Comparison of ENCODE assay signal across 18 cellular contexts in genomic region chr17:28734712-28735241, GRCh38. TPM values are rescaled to one million over a fixed set of nuclear protein-coding genes. Genes with fewer than 3 reads are reported as not detected.
DNase-seq lines count a peak whose midpoint lies in the region; ATAC-seq, FAIRE-seq and TF ChIP-seq lines count a peak whose summit lies in the region.
"Had no signal": no experiment of that assay in that cellular context is flagged by ENCODE, and none has a peak within 500 bp of the region (broad histone marks: within the 10 kb centered on the region; RNA-seq: fewer than 3 reads in every experiment).

No MANE protein-coding gene starts in this region.

- no peak overlapping the region for H3K4me3 ChIP-seq in OCI-LY1 (ENCODE audit: low read depth, low read length, poor library complexity, severe bottlenecking)
- H3K4me3 ChIP-seq in K562 = no peak overlapping the region
- no peak overlapping the region for H3K4me3 ChIP-seq in spleen
- H3K4me3 ChIP-seq in esophagus muscularis mucosa = no peak overlapping the region
- H3K4me3 ChIP-seq: HAP-1, Peyer's patch had no signal

- H3K9me2 ChIP-seq in OCI-LY1 (ENCODE audit: low read depth, low read length) = no peaks in the 10 kb centered on the region

- TF ChIP-seq CTCF in OCI-LY1 (IDR thresholded peaks at IDR 0.05; ENCODE audit: low read length) (no peak), K562 (IDR thresholded peaks at IDR 0.05 in 2 of 3, conservative IDR thresholded peaks at IDR 0.05 in 1 of 3; ENCODE audit: insufficient read depth in 2 of 3, low read depth in 1 of 3, low read length in 3 of 3) (no peak), spleen (IDR thresholded peaks at IDR 0.05 in 8 of 11, conservative IDR thresholded peaks at IDR 0.05 in 3 of 11) (no peak), esophagus muscularis mucosa (IDR thresholded peaks at IDR 0.05) (no peak)

- in situ Hi-C loops in K562 (cut with MboI) = no loop called here

- peaks cover 17% of the 10 kb centered on the region for H3K4me1 Mint-ChIP-seq in activated naive CD8-positive, alpha-beta T cell treated with anti-CD3 and anti-CD28 coated beads, Interleukin-2, amount 10 ng/mL, durations not matched to agents 7 days and 5 days
- peaks cover 27% of the 10 kb centered on the region for H3K4me1 Mint-ChIP-seq in activated naive CD8-positive, alpha-beta T cell treated with anti-CD3 and anti-CD28 coated beads for 36 hours

- DNase-seq in activated naive CD8-positive, alpha-beta T cell treated with anti-CD3 and anti-CD28 coated beads, Interleukin-2, amount 10 ng/mL, durations not matched to agents 7 days and 5 days = no peak
- DNase-seq in activated naive CD8-positive, alpha-beta T cell treated with anti-CD3 and anti-CD28 coated beads for 36 hours = no peak
- DNase-seq in K562 (ENCODE audit: extremely low read depth in 1 of 4, low spot score in 3 of 4) (no peak), spleen (peak; percentile 61), NCI-H2107 (lab: John Stamatoyannopoulos, UW) (no peak), AG08396 (ENCODE audit: low spot score) (no peak), esophagus muscularis mucosa (ENCODE audit: extremely low spot score) (no peak)
- DNase-seq: 8988T, NCI-H1048, NCI-H1436 treated with DMSO at 0.1 percent for 48 hours, NCI-H2029 treated with DMSO at 0.1 percent for 48 hours, NCI-H774, Peyer's patch, SHP77 had no signal

- H4K20me1 ChIP-seq in OCI-LY1 (ENCODE audit: insufficient read depth, low read length) (no peaks in the 10 kb centered on the region), K562 (replicated peaks; ENCODE audit: control insufficient read depth, insufficient read depth, low read length) (no peaks in the 10 kb centered on the region)

- 75% methylated on average over 10 of the region's 10 CpGs for WGBS in K562 (ENCODE audit: insufficient coverage, low coverage, missing lambda C conversion rate)
- WGBS in spleen, 5 donors = 82 to 89% (median 85%) methylated on average over 9 to 10 of the region's 10 CpGs
- WGBS in esophagus muscularis mucosa = 92% methylated on average over 9 of the region's 10 CpGs

- ATAC-seq in activated naive CD8-positive, alpha-beta T cell treated with anti-CD3 and anti-CD28 coated beads, Interleukin-2, amount 10 ng/mL, durations not matched to agents 7 days and 5 days (ENCODE audit: low read depth) = no peak
- ATAC-seq in K562 = peak; percentile 3; the same call in 2 of the 3 replicates

- H3K4me2 ChIP-seq in OCI-LY1 (ENCODE audit: low read length) (no peak overlapping the region), K562 (ENCODE audit: insufficient read depth, low read length) (peak overlapping the region; percentile 62)

- no peak for FAIRE-seq in K562 (lab: Jason Lieb, UNC)
- FAIRE-seq: GM19239 had no signal

- H3K4me3 Mint-ChIP-seq in activated naive CD8-positive, alpha-beta T cell treated with anti-CD3 and anti-CD28 coated beads, Interleukin-2, amount 10 ng/mL, durations not matched to agents 7 days and 5 days = no peak overlapping the region
- H3K4me3 Mint-ChIP-seq in activated naive CD8-positive, alpha-beta T cell treated with anti-CD3 and anti-CD28 coated beads for 36 hours = no peak overlapping the region

- TF ChIP-seq POLR2A in K562 (conservative IDR thresholded peaks at IDR 0.05) (no peak), spleen (IDR thresholded peaks at IDR 0.05) (no peak), esophagus muscularis mucosa (IDR thresholded peaks at IDR 0.05; ENCODE audit: low read depth) (no peak)

- H3K27me3 Mint-ChIP-seq in activated naive CD8-positive, alpha-beta T cell treated with anti-CD3 and anti-CD28 coated beads, Interleukin-2, amount 10 ng/mL, durations not matched to agents 7 days and 5 days = no peaks in the 10 kb centered on the region
- no peaks in the 10 kb centered on the region for H3K27me3 Mint-ChIP-seq in activated naive CD8-positive, alpha-beta T cell treated with anti-CD3 and anti-CD28 coated beads for 36 hours

- H3K27ac Mint-ChIP-seq in activated naive CD8-positive, alpha-beta T cell treated with anti-CD3 and anti-CD28 coated beads, Interleukin-2, amount 10 ng/mL, durations not matched to agents 7 days and 5 days = peak overlapping the region; percentile 70
- H3K27ac Mint-ChIP-seq in activated naive CD8-positive, alpha-beta T cell treated with anti-CD3 and anti-CD28 coated beads for 36 hours = no peak overlapping the region

- H3K79me2 ChIP-seq in OCI-LY1 (ENCODE audit: insufficient read depth, low read length) (no peaks in the 10 kb centered on the region), K562 (ENCODE audit: control insufficient read depth, insufficient read depth, low read length) (no peaks in the 10 kb centered on the region)

- H2AFZ ChIP-seq in OCI-LY1 (ENCODE audit: low read length) (no peak overlapping the region), K562 (ENCODE audit: low read depth, low read length) (peak overlapping the region; percentile 80)

- H3K9me1 ChIP-seq in K562 (ENCODE audit: control insufficient read depth, insufficient read depth, low read length) = no peaks in the 10 kb centered on the region

- intact Hi-C loops in K562 (cut with micrococcal nuclease) = no loop called here
- intact Hi-C loops in spleen (cut with DNase I; ENCODE audit: low total_unique reads) = no loop called here
- intact Hi-C loops in esophagus muscularis mucosa (cut with DNase I) = no loop called here

- no peak overlapping the region for H3K9ac ChIP-seq in OCI-LY1 (ENCODE audit: low read length)
- peak overlapping the region; percentile 47 to 78 for H3K9ac ChIP-seq in K562 (ENCODE audit: insufficient read depth in 1 of 2, low read depth in 2 of 2, low read length in 2 of 2)

- H3K4me1 ChIP-seq in OCI-LY1 (ENCODE audit: insufficient read depth, low read length, severe bottlenecking) = peaks cover 25% of the 10 kb centered on the region
- peaks cover 27 to 48% of the 10 kb centered on the region in 2 experiments for H3K4me1 ChIP-seq in K562 (replicated peaks in 1 of 2; ENCODE audit: control insufficient read depth in 2 of 2, insufficient read depth in 2 of 2, low read length in 2 of 2)
- peaks cover 3 to 47% (median 19%) of the 10 kb centered on the region in 6 donors for H3K4me1 ChIP-seq in spleen
- no peaks in the 10 kb centered on the region for H3K4me1 ChIP-seq in esophagus muscularis mucosa

- peaks cover 3% of the 10 kb centered on the region for H3K9me3 ChIP-seq in OCI-LY1 (ENCODE audit: low read length)
- no peaks in the 10 kb centered on the region for H3K9me3 ChIP-seq in K562 (replicated peaks; ENCODE audit: control insufficient read depth, insufficient read depth, low read depth, low read length)
- no peaks in the 10 kb centered on the region for H3K9me3 ChIP-seq in spleen
- H3K9me3 ChIP-seq in esophagus muscularis mucosa = no peaks in the 10 kb centered on the region
- H3K9me3 ChIP-seq: HAP-1, Peyer's patch had no signal

- H3K36me3 ChIP-seq in OCI-LY1 (ENCODE audit: insufficient read depth, low read length) (peaks cover 29% of the 10 kb centered on the region), K562 (ENCODE audit: control insufficient read depth, insufficient read depth, low read length) (peaks cover 9% of the 10 kb centered on the region; the same call in 2 of the 3 replicates), spleen (peaks cover 0 to 26% (median 2%) of the 10 kb centered on the region in 6 donors), esophagus muscularis mucosa (peaks cover 0 to 6% (median 0%) of the 10 kb centered on the region in 4 donors)
- H3K36me3 ChIP-seq: Peyer's patch had no signal

- POLR2A ChIA-PET in activated naive CD8-positive, alpha-beta T cell treated with anti-CD3 and anti-CD28 coated beads, Interleukin-2, amount 10 ng/mL, durations not matched to agents 7 days and 5 days (lab: Charles Lee) = interaction anchor here (0.6 to 1.4 kb wide), 4 partner anchors 8 to 84 kb away, joined by 3 to 4 read pairs (median 4); partner anchors contain the start of genes TLCD1 and TRAF4
- POLR2A ChIA-PET in K562 (lab: Yijun Ruan, JAX) = interaction anchor here (0.6 to 3.0 kb wide), 8 partner anchors 8 to 17 kb away, joined by 3 to 17 read pairs (median 8); partner anchors contain the start of genes RPL23A and TLCD1

- CTCF ChIA-PET in K562 (lab: Yijun Ruan, JAX; ENCODE audit: low intra/inter-chr PET ratio) = interaction anchor here (0.7 to 1.3 kb wide), 2 partner anchors 15 to 144 kb away, joined by 3 to 7 read pairs; no protein-coding TSS in a partner anchor

- TF ChIP-seq EP300 in K562 (IDR thresholded peaks at IDR 0.05; ENCODE audit: low read length) (no peak), esophagus muscularis mucosa (IDR thresholded peaks at IDR 0.05) (no peak)

- BruUV-seq in K562 (replicated peaks; lab: Mats Ljungman, UMichigan) = no TSS peak

- no peaks in the 10 kb centered on the region for H3F3A ChIP-seq in OCI-LY1 (ENCODE audit: insufficient read depth, low read length)

- H3K27ac ChIP-seq in OCI-LY1 (ENCODE audit: low read depth, low read length, poor library complexity, severe bottlenecking) = peak overlapping the region; percentile 50
- peak overlapping the region; percentile 64 for H3K27ac ChIP-seq in K562 (ENCODE audit: extremely low read depth, low read depth, low read length)
- H3K27ac ChIP-seq in spleen = no peak overlapping the region
- H3K27ac ChIP-seq in esophagus muscularis mucosa (replicated peaks in 1 of 4) = no peak overlapping the region
- H3K27ac ChIP-seq: C4-2B had no signal

- H3K27me3 ChIP-seq in OCI-LY1 (ENCODE audit: insufficient read depth, low read length) = no peaks in the 10 kb centered on the region
- no peaks in the 10 kb centered on the region for H3K27me3 ChIP-seq in K562 (ENCODE audit: control insufficient read depth in 2 of 2, insufficient read depth in 2 of 2, low read length in 2 of 2)
- no peaks in the 10 kb centered on the region for H3K27me3 ChIP-seq in spleen (replicated peaks in 1 of 7)
- H3K27me3 ChIP-seq in esophagus muscularis mucosa = no peaks in the 10 kb centered on the region
- H3K27me3 ChIP-seq: Peyer's patch had no signal

- no peaks in the 10 kb centered on the region for H3K9me3 Mint-ChIP-seq in activated naive CD8-positive, alpha-beta T cell treated with anti-CD3 and anti-CD28 coated beads, Interleukin-2, amount 10 ng/mL, durations not matched to agents 7 days and 5 days
- peaks cover 2% of the 10 kb centered on the region for H3K9me3 Mint-ChIP-seq in activated naive CD8-positive, alpha-beta T cell treated with anti-CD3 and anti-CD28 coated beads for 36 hours

- peaks cover 15% of the 10 kb centered on the region for H3K36me3 Mint-ChIP-seq in activated naive CD8-positive, alpha-beta T cell treated with anti-CD3 and anti-CD28 coated beads, Interleukin-2, amount 10 ng/mL, durations not matched to agents 7 days and 5 days
- H3K36me3 Mint-ChIP-seq in activated naive CD8-positive, alpha-beta T cell treated with anti-CD3 and anti-CD28 coated beads for 36 hours = peaks cover 41% of the 10 kb centered on the region

- TF ChIP-seq RAD21 in K562 (CRISPR knock-in tag; conservative IDR thresholded peaks at IDR 0.05 in 1 of 2, IDR thresholded peaks at IDR 0.05 in 1 of 2) = no peak

RNA-seq across cellular contexts. Expression of gene NEK8, which starts 6.2 kb away (rescaled TPM):
- total RNA-seq in activated naive CD8-positive, alpha-beta T cell treated with anti-CD3 and anti-CD28 coated beads, Interleukin-2, amount 10 ng/mL, durations not matched to agents 7 days and 5 days = 1 to 10 TPM; 7.1 to 8.9 TPM
- total RNA-seq in activated naive CD8-positive, alpha-beta T cell treated with anti-CD3 and anti-CD28 coated beads for 36 hours = 1 to 10 TPM; 4.8 to 5.6 TPM
- 53.1 and 144 TPM in 2 replicates for total RNA-seq in K562 (2011; cell fraction: chromatin; rRNA removed; ENCODE audit: low replicate concordance)
- total RNA-seq in K562 (2011; cell fraction: nucleolus; rRNA removed) = 60.9 and 78.0 TPM in 2 replicates
- 42.5 and 50.3 TPM in 2 replicates for total RNA-seq in K562 (2011; cell fraction: nucleoplasm; rRNA removed)
- 4.6 and 5.8 TPM in 2 replicates for total RNA-seq in K562 (2014; rRNA removed)
- 3.9 TPM in 2 replicates for total RNA-seq in K562 (2014; rRNA removed; fragmentation: Illumina TruSeq; extraction: Trizol)
- total RNA-seq in K562 (2015; rRNA removed; fragmentation: Illumina TruSeq; extraction: Trizol) = 3.6 and 4.5 TPM in 2 replicates
- total RNA-seq in K562 (2021) = 6.4 and 7.8 TPM in 2 replicates
- polyA plus RNA-seq in K562 (2011; rRNA removed) = 16.6 and 17.7 TPM in 2 replicates
- polyA plus RNA-seq in K562 (2011; cell fraction: cytosol; rRNA removed) = 11.0 and 15.6 TPM in 2 replicates
- 27.1 and 34.4 TPM in 2 replicates for polyA plus RNA-seq in K562 (2011; cell fraction: nucleus; rRNA removed)
- polyA plus RNA-seq in K562 (2012) = 5.1 and 5.5 TPM in 2 replicates
- 5.7 and 8.2 TPM in 2 replicates for polyA plus RNA-seq in K562 (2014; fragmentation: Illumina TruSeq; extraction: Trizol)
- 1 to 10 TPM in 1 of 2 experiments, under 1 TPM in 1; 0.98 to 1.6 TPM for polyA plus RNA-seq in K562 (2014; fragmentation: Nextera tagmentation; extraction: Ambion mirVana)
- 7.6 and 10.3 TPM in 2 replicates for polyA plus RNA-seq in K562 (2014; rRNA removed)
- 23.5 and 32.9 TPM in 2 replicates for polyA minus RNA-seq in K562 (2011; rRNA and poly(A)+ RNA removed)
- 9.6 and 10.3 TPM in 2 replicates for polyA minus RNA-seq in K562 (2011; cell fraction: cytosol; rRNA and poly(A)+ RNA removed)
- 18.8 and 23.9 TPM in 2 replicates for polyA minus RNA-seq in K562 (2011; cell fraction: nucleus; rRNA and poly(A)+ RNA removed)
- total RNA-seq in spleen = 10 to 100 TPM in 6 of 7 donors, 1 to 10 TPM in 1; 8.9 to 17.6 (median 12.8) TPM
- polyA plus RNA-seq in spleen = 10 to 100 TPM in 1 of 3 donors, 1 to 10 TPM in 2; 7.3 to 14.3 (median 7.7) TPM
- 1 to 10 TPM in 3 of 4 donors, under 1 TPM in 1; 0.83 to 2.1 (median 1.6) TPM for total RNA-seq in esophagus muscularis mucosa

RNA-seq across cellular contexts. Expression of gene TLCD1, which starts 8.7 kb away (rescaled TPM):
- 1 to 10 TPM; 1.6 to 2.2 TPM for total RNA-seq in activated naive CD8-positive, alpha-beta T cell treated with anti-CD3 and anti-CD28 coated beads, Interleukin-2, amount 10 ng/mL, durations not matched to agents 7 days and 5 days
- total RNA-seq in activated naive CD8-positive, alpha-beta T cell treated with anti-CD3 and anti-CD28 coated beads for 36 hours = 10 to 100 TPM; 15.5 to 17.8 TPM
- total RNA-seq in K562 (2011; cell fraction: chromatin; rRNA removed; ENCODE audit: low replicate concordance) = 34.1 and 67.7 TPM in 2 replicates
- total RNA-seq in K562 (2011; cell fraction: nucleolus; rRNA removed) = 59.7 and 73.9 TPM in 2 replicates
- total RNA-seq in K562 (2011; cell fraction: nucleoplasm; rRNA removed) = 47.7 and 50.0 TPM in 2 replicates
- total RNA-seq in K562 (2014; rRNA removed) (15.8 and 26.0 TPM in 2 replicates), K562 (2014; rRNA removed; fragmentation: Illumina TruSeq; extraction: Trizol) (19.7 and 21.7 TPM in 2 replicates), K562 (2015; rRNA removed; fragmentation: Illumina TruSeq; extraction: Trizol) (15.7 and 18.1 TPM in 2 replicates), K562 (2021) (27.1 and 29.5 TPM in 2 replicates), spleen (1 to 10 TPM in 5 of 7 donors, under 1 TPM in 1, not detected in 1; 0.97 to 2.6 (median 2.0) TPM), esophagus muscularis mucosa (1 to 10 TPM in 3 of 4 donors, not detected in 1; 1.0 to 1.5 (median 1.3) TPM)
- polyA plus RNA-seq in K562 (2011; rRNA removed) (17.2 and 33.2 TPM in 2 replicates), K562 (2014; fragmentation: Illumina TruSeq; extraction: Trizol) (34.2 and 37.7 TPM in 2 replicates), K562 (2014; fragmentation: Nextera tagmentation; extraction: Ambion mirVana) (10 to 100 TPM in 1 of 2 experiments, 1 to 10 TPM in 1; 6.8 to 10.2 TPM), K562 (2014; rRNA removed) (25.0 and 34.7 TPM in 2 replicates), spleen (1 to 10 TPM; 2.3 to 3.5 (median 2.4) TPM)
- 28.5 and 69.2 TPM in 2 replicates for polyA plus RNA-seq in K562 (2011; cell fraction: cytosol; rRNA removed)
- polyA plus RNA-seq in K562 (2011; cell fraction: nucleus; rRNA removed) = 25.3 and 42.9 TPM in 2 replicates
- 14.3 and 27.8 TPM in 2 replicates for polyA plus RNA-seq in K562 (2012)
- polyA minus RNA-seq in K562 (2011; rRNA and poly(A)+ RNA removed) = 15.8 and 41.3 TPM in 2 replicates
- polyA minus RNA-seq in K562 (2011; cell fraction: cytosol; rRNA and poly(A)+ RNA removed) = 7.2 and 13.1 TPM in 2 replicates
- polyA minus RNA-seq in K562 (2011; cell fraction: nucleus; rRNA and poly(A)+ RNA removed) = 32.4 and 42.9 TPM in 2 replicates

RNA-seq across cellular contexts. Expression of gene TRAF4, which starts 9.0 kb away (rescaled TPM):
- total RNA-seq in activated naive CD8-positive, alpha-beta T cell treated with anti-CD3 and anti-CD28 coated beads, Interleukin-2, amount 10 ng/mL, durations not matched to agents 7 days and 5 days = 10 to 100 TPM; 48.1 to 55.3 TPM
- 100 to 1,000 TPM; 219 to 221 TPM for total RNA-seq in activated naive CD8-positive, alpha-beta T cell treated with anti-CD3 and anti-CD28 coated beads for 36 hours
- total RNA-seq in K562 (2011; cell fraction: chromatin; rRNA removed; ENCODE audit: low replicate concordance) = 164 and 626 TPM in 2 replicates
- 558 and 573 TPM in 2 replicates for total RNA-seq in K562 (2011; cell fraction: nucleolus; rRNA removed)
- total RNA-seq in K562 (2011; cell fraction: nucleoplasm; rRNA removed) = 242 and 260 TPM in 2 replicates
- 75.4 and 112 TPM in 2 replicates for total RNA-seq in K562 (2014; rRNA removed)
- total RNA-seq in K562 (2014; rRNA removed; fragmentation: Illumina TruSeq; extraction: Trizol) = 23.6 and 32.0 TPM in 2 replicates
- total RNA-seq in K562 (2015; rRNA removed; fragmentation: Illumina TruSeq; extraction: Trizol) = 45.6 and 52.6 TPM in 2 replicates
- 147 and 156 TPM in 2 replicates for total RNA-seq in K562 (2021)
- polyA plus RNA-seq in K562 (2011; rRNA removed) = 72.4 and 96.6 TPM in 2 replicates
- polyA plus RNA-seq in K562 (2011; cell fraction: cytosol; rRNA removed) = 87.1 and 180 TPM in 2 replicates
- polyA plus RNA-seq in K562 (2011; cell fraction: nucleus; rRNA removed) = 335 and 714 TPM in 2 replicates
- 70.3 and 95.8 TPM in 2 replicates for polyA plus RNA-seq in K562 (2012)
- 85.4 and 87.7 TPM in 2 replicates for polyA plus RNA-seq in K562 (2014; fragmentation: Illumina TruSeq; extraction: Trizol)
- 1 to 10 TPM; 2.4 to 5.0 TPM for polyA plus RNA-seq in K562 (2014; fragmentation: Nextera tagmentation; extraction: Ambion mirVana)
- polyA plus RNA-seq in K562 (2014; rRNA removed) = 108 and 121 TPM in 2 replicates
- 26.9 and 43.6 TPM in 2 replicates for polyA minus RNA-seq in K562 (2011; rRNA and poly(A)+ RNA removed)
- polyA minus RNA-seq in K562 (2011; cell fraction: cytosol; rRNA and poly(A)+ RNA removed) = 67.1 and 85.3 TPM in 2 replicates
- 145 and 253 TPM in 2 replicates for polyA minus RNA-seq in K562 (2011; cell fraction: nucleus; rRNA and poly(A)+ RNA removed)
- total RNA-seq in spleen = 10 to 100 TPM; 19.8 to 75.5 (median 32.7) TPM
- polyA plus RNA-seq in spleen = 10 to 100 TPM; 24.8 to 38.1 (median 35.6) TPM
- 10 to 100 TPM in 2 of 4 donors, 1 to 10 TPM in 2; 4.6 to 12.6 (median 10.6) TPM for total RNA-seq in esophagus muscularis mucosa

RNA-seq across cellular contexts. Expression of gene RPL23A, which starts 15.0 kb away (rescaled TPM):
- 1,000 to 10,000 TPM; 2,286 to 2,290 TPM for total RNA-seq in activated naive CD8-positive, alpha-beta T cell treated with anti-CD3 and anti-CD28 coated beads, Interleukin-2, amount 10 ng/mL, durations not matched to agents 7 days and 5 days
- 1,000 to 10,000 TPM; 2,447 to 2,533 TPM for total RNA-seq in activated naive CD8-positive, alpha-beta T cell treated with anti-CD3 and anti-CD28 coated beads for 36 hours
- 434 and 501 TPM in 2 replicates for total RNA-seq in K562 (2011; cell fraction: chromatin; rRNA removed; ENCODE audit: low replicate concordance)
- total RNA-seq in K562 (2011; cell fraction: nucleolus; rRNA removed) = 468 and 553 TPM in 2 replicates
- total RNA-seq in K562 (2011; cell fraction: nucleoplasm; rRNA removed) = 654 and 1,193 TPM in 2 replicates
- 1,152 and 1,205 TPM in 2 replicates for total RNA-seq in K562 (2014; rRNA removed)
- total RNA-seq in K562 (2014; rRNA removed; fragmentation: Illumina TruSeq; extraction: Trizol) = 2,395 and 2,469 TPM in 2 replicates
- 1,764 and 1,818 TPM in 2 replicates for total RNA-seq in K562 (2015; rRNA removed; fragmentation: Illumina TruSeq; extraction: Trizol)
- 2,532 and 2,839 TPM in 2 replicates for total RNA-seq in K562 (2021)
- 2,188 and 2,272 TPM in 2 replicates for polyA plus RNA-seq in K562 (2011; rRNA removed)
- polyA plus RNA-seq in K562 (2011; cell fraction: cytosol; rRNA removed) = 483 and 1,010 TPM in 2 replicates
- 376 and 671 TPM in 2 replicates for polyA plus RNA-seq in K562 (2011; cell fraction: nucleus; rRNA removed)
- polyA plus RNA-seq in K562 (2012) = 2,873 and 3,044 TPM in 2 replicates
- polyA plus RNA-seq in K562 (2014; fragmentation: Illumina TruSeq; extraction: Trizol) = 1,539 and 1,550 TPM in 2 replicates
- 1,000 to 10,000 TPM; 6,705 to 7,115 TPM for polyA plus RNA-seq in K562 (2014; fragmentation: Nextera tagmentation; extraction: Ambion mirVana)
- 1,016 and 1,176 TPM in 2 replicates for polyA plus RNA-seq in K562 (2014; rRNA removed)
- polyA minus RNA-seq in K562 (2011; rRNA and poly(A)+ RNA removed) = 3,418 and 5,037 TPM in 2 replicates
- polyA minus RNA-seq in K562 (2011; cell fraction: cytosol; rRNA and poly(A)+ RNA removed) = 735 and 1,003 TPM in 2 replicates
- 214 and 406 TPM in 2 replicates for polyA minus RNA-seq in K562 (2011; cell fraction: nucleus; rRNA and poly(A)+ RNA removed)
- total RNA-seq in spleen = 1,000 to 10,000 TPM in 4 of 7 donors, 100 to 1,000 TPM in 3; 571 to 2,010 (median 1,472) TPM
- polyA plus RNA-seq in spleen = 1,000 to 10,000 TPM; 2,562 to 3,144 (median 3,044) TPM
- total RNA-seq in esophagus muscularis mucosa = 100 to 1,000 TPM; 378 to 728 (median 558) TPM

RNA-seq across cellular contexts. Expression of gene RAB34, which starts 17.1 kb away (rescaled TPM):
- 1 to 10 TPM; 7.3 to 8.2 TPM for total RNA-seq in activated naive CD8-positive, alpha-beta T cell treated with anti-CD3 and anti-CD28 coated beads, Interleukin-2, amount 10 ng/mL, durations not matched to agents 7 days and 5 days
- 1 to 10 TPM; 7.6 to 8.2 TPM for total RNA-seq in activated naive CD8-positive, alpha-beta T cell treated with anti-CD3 and anti-CD28 coated beads for 36 hours
- total RNA-seq in K562 (2011; cell fraction: chromatin; rRNA removed; ENCODE audit: low replicate concordance) = 3.0 and 5.4 TPM in 2 replicates
- total RNA-seq in K562 (2011; cell fraction: nucleolus; rRNA removed) = 1.2 and 2.6 TPM in 2 replicates
- 2.2 and 3.7 TPM in 2 replicates for total RNA-seq in K562 (2011; cell fraction: nucleoplasm; rRNA removed)
- total RNA-seq in K562 (2014; rRNA removed) (0.37 and 3.8 TPM in 2 replicates), K562 (2014; rRNA removed; fragmentation: Illumina TruSeq; extraction: Trizol) (0.29 and 0.47 TPM in 2 replicates), K562 (2015; rRNA removed; fragmentation: Illumina TruSeq; extraction: Trizol) (0.18 and 0.26 TPM in 2 replicates), K562 (2021) (0.92 and 2.1 TPM in 2 replicates), spleen (100 to 1,000 TPM in 1 of 7 donors, 10 to 100 TPM in 6; 31.4 to 111 (median 49.4) TPM), esophagus muscularis mucosa (100 to 1,000 TPM; 147 to 216 (median 202) TPM)
- polyA plus RNA-seq in K562 (2011; rRNA removed) (0.60 and 0.81 TPM in 2 replicates), K562 (2014; fragmentation: Illumina TruSeq; extraction: Trizol) (0.19 TPM in 1 of 2 replicates, not detected in the other), K562 (2014; fragmentation: Nextera tagmentation; extraction: Ambion mirVana) (under 1 TPM in 1 of 2 experiments, not detected in 1; 0.07 TPM), K562 (2014; rRNA removed) (0.44 and 1.0 TPM in 2 replicates), spleen (10 to 100 TPM; 45.6 to 59.5 (median 56.6) TPM)
- polyA plus RNA-seq in K562 (2011; cell fraction: cytosol; rRNA removed) = 0.45 and 0.53 TPM in 2 replicates
- 1.3 and 3.1 TPM in 2 replicates for polyA plus RNA-seq in K562 (2011; cell fraction: nucleus; rRNA removed)
- polyA plus RNA-seq in K562 (2012) = 0.10 and 0.36 TPM in 2 replicates
- polyA minus RNA-seq in K562 (2011; rRNA and poly(A)+ RNA removed) = not detected in 2 replicates
- polyA minus RNA-seq in K562 (2011; cell fraction: cytosol; rRNA and poly(A)+ RNA removed) = 3.1 TPM in 1 of 2 replicates, not detected in the other
- polyA minus RNA-seq in K562 (2011; cell fraction: nucleus; rRNA and poly(A)+ RNA removed) = 0.81 and 1.3 TPM in 2 replicates

Comparison
In these comparisons a context has a peak if more than half of its experiments do, and no peak if none do; other contexts are left out.
1. RNA of gene TLCD1, which starts 8.7 kb away (total RNA-seq): 15.7 to 73.9 TPM in K562 and 15.5 to 17.8 TPM in activated naive CD8-positive, alpha-beta T cell treated with anti-CD3 and anti-CD28 coated beads for 36 hours; 1.6 to 2.2 TPM in activated naive CD8-positive, alpha-beta T cell treated with anti-CD3 and anti-CD28 coated beads, Interleukin-2, amount 10 ng/mL, durations not matched to agents 7 days and 5 days, 0.97 to 2.6 TPM in spleen and 1.0 to 1.5 TPM in esophagus muscularis mucosa; every median in the first group is over 4 times any median in the second.
2. H3K27ac ChIP-seq: peak in OCI-LY1 (single experiment) and K562 (single experiment); none in spleen (0 of 8) and esophagus muscularis mucosa (0 of 4).